15 cellular contexts compared by ENCODE assay signal in genomic region chr18:58201728-58202405, GRCh38.
DNase-seq lines count a peak whose midpoint lies in the region; ATAC-seq and TF ChIP-seq lines count a peak whose summit lies in the region.
"Had no signal": no experiment of that assay in that cellular context is flagged by ENCODE, and none has a peak within 500 bp of the region (broad histone marks: within the 10 kb centered on the region; RNA-seq: fewer than 3 reads in every experiment).

No MANE protein-coding gene starts in this region.

- peak; percentile 50 for ATAC-seq in WTC11
- no peak for ATAC-seq in HG02938 (IDR thresholded peaks at IDR 0.05; ENCODE audit: unreplicated experiment)
- ATAC-seq in GM18519 (IDR thresholded peaks at IDR 0.05; ENCODE audit: low FRiP score, unreplicated experiment) = no peak
- ATAC-seq in GM21737 (IDR thresholded peaks at IDR 0.05; ENCODE audit: unreplicated experiment) = no peak
- ATAC-seq in HG02588 (IDR thresholded peaks at IDR 0.05; ENCODE audit: unreplicated experiment) = no peak

- peak overlapping the region; percentile 37 to 44 for H3K27ac ChIP-seq in right atrium auricular region
- H3K27ac ChIP-seq: ovary had no signal

- H3K36me3 Mint-ChIP-seq in WTC11 (no peaks in the 10 kb centered on the region), mesothelial cell of epicardium (no peaks in the 10 kb centered on the region)

- H3K27ac Mint-ChIP-seq in WTC11 (peak overlapping the region; percentile 46), mesothelial cell of epicardium (peak overlapping the region; percentile 64)
- H3K27ac Mint-ChIP-seq: activated CD4-positive, alpha-beta T cell treated with anti-CD3 and anti-CD28 coated beads, Interleukin-2, amount 10 ng/mL, durations not matched to agents 24 days and 14 days had no signal

- peaks cover 0 to 23% of the 10 kb centered on the region in 2 donors for H3K4me1 ChIP-seq in right atrium auricular region

- no peaks in the 10 kb centered on the region for H3K9me3 Mint-ChIP-seq in WTC11
- H3K9me3 Mint-ChIP-seq in mesothelial cell of epicardium = no peaks in the 10 kb centered on the region
- H3K9me3 Mint-ChIP-seq: activated CD4-positive, alpha-beta T cell treated with anti-CD3 and anti-CD28 coated beads, Interleukin-2, amount 10 ng/mL, durations not matched to agents 24 days and 14 days had no signal

- no peak overlapping the region for H3K4me3 ChIP-seq in right atrium auricular region
- H3K4me3 ChIP-seq: ovary had no signal

- H3K4me1 Mint-ChIP-seq in WTC11 (peaks cover 56% of the 10 kb centered on the region), mesothelial cell of epicardium (peaks cover 24% of the 10 kb centered on the region)
- H3K4me1 Mint-ChIP-seq: activated CD4-positive, alpha-beta T cell treated with anti-CD3 and anti-CD28 coated beads, Interleukin-2, amount 10 ng/mL, durations not matched to agents 24 days and 14 days had no signal

- H3K36me3 ChIP-seq in right atrium auricular region = no peaks in the 10 kb centered on the region
- H3K36me3 ChIP-seq: ovary had no signal

- intact Hi-C loops in cardiac septum (cut with DNase I) = no loop called here

- CTCF ChIA-PET in WTC11 (lab: Charles Lee) = interaction anchor here (0.6 to 1.3 kb wide), 4 partner anchors 8 to 562 kb away, joined by 3 to 4 read pairs (median 3); no protein-coding TSS in a partner anchor

- H3K4me3 Mint-ChIP-seq in WTC11 (no peak overlapping the region), mesothelial cell of epicardium (no peak overlapping the region)
- H3K4me3 Mint-ChIP-seq: activated CD4-positive, alpha-beta T cell treated with anti-CD3 and anti-CD28 coated beads, Interleukin-2, amount 10 ng/mL, durations not matched to agents 24 days and 14 days had no signal

- POLR2A ChIA-PET in WTC11 (lab: Charles Lee) = interaction anchor here (1.0 kb wide), 1 partner anchor 22 kb away, joined by 3 read pairs; no protein-coding TSS in a partner anchor

- H3K9me3 ChIP-seq in right atrium auricular region = no peaks in the 10 kb centered on the region
- H3K9me3 ChIP-seq: ovary had no signal

- no peaks in the 10 kb centered on the region for H3K27me3 ChIP-seq in right atrium auricular region
- H3K27me3 ChIP-seq: ovary had no signal

- H3K27me3 Mint-ChIP-seq in WTC11 (ENCODE audit: low read depth) (no peaks in the 10 kb centered on the region), mesothelial cell of epicardium (ENCODE audit: low read depth) (no peaks in the 10 kb centered on the region)

- TF ChIP-seq CTCF in right atrium auricular region (IDR thresholded peaks at IDR 0.05) (no peak), WTC11 (IDR thresholded peaks at IDR 0.05) (no peak), mesothelial cell of epicardium (IDR thresholded peaks at IDR 0.05; ENCODE audit: unreplicated experiment) (no peak)

- no peak for DNase-seq in right atrium auricular region (ENCODE audit: low spot score)
- DNase-seq in cardiac septum (ENCODE audit: low spot score) = no peak
- DNase-seq in WTC11 (ENCODE audit: low spot score) = no peak
- DNase-seq in mesothelial cell of epicardium (ENCODE audit: low spot score in 2 of 2, unreplicated experiment in 2 of 2) = no peak
- DNase-seq: activated CD4-positive, alpha-beta T cell treated with anti-CD3 and anti-CD28 coated beads, Interleukin-2, amount 10 ng/mL, durations not matched to agents 24 days and 14 days; AML-193; KBM-7; mesenchymal stem cell; NCI-H82; ovary; T1000 had no signal

TF ChIP-seq in WTC11, 78 proteins besides CTCF, POLR2A, EP300 and RAD21:
- no peak for TF ChIP-seq ZBTB21 (CRISPR knock-in tag; IDR thresholded peaks at IDR 0.05; ENCODE audit: borderline replicate concordance)
- TF ChIP-seq, protein P1, sequence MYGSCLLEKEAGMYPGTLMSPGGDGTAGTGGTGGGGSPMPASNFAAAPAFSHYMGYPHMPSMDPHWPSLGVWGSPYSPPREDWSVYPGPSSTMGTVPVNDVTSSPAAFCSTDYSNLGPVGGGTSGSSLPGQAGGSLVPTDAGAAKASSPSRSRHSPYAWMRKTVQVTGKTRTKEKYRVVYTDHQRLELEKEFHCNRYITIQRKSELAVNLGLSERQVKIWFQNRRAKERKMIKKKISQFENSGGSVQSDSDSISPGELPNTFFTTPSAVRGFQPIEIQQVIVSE (CRISPR knock-in tag; IDR thresholded peaks at IDR 0.05; ENCODE audit: borderline replicate concordance) = no peak
- TF ChIP-seq, protein P2, sequence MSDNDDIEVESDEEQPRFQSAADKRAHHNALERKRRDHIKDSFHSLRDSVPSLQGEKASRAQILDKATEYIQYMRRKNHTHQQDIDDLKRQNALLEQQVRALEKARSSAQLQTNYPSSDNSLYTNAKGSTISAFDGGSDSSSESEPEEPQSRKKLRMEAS (CRISPR knock-in tag; IDR thresholded peaks at IDR 0.05) = no peak
- TF ChIP-seq, protein P3, sequence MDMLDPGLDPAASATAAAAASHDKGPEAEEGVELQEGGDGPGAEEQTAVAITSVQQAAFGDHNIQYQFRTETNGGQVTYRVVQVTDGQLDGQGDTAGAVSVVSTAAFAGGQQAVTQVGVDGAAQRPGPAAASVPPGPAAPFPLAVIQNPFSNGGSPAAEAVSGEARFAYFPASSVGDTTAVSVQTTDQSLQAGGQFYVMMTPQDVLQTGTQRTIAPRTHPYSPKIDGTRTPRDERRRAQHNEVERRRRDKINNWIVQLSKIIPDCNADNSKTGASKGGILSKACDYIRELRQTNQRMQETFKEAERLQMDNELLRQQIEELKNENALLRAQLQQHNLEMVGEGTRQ (CRISPR knock-in tag; IDR thresholded peaks at IDR 0.05) = no peak
- no peak for TF ChIP-seq TCF7 (CRISPR knock-in tag; IDR thresholded peaks at IDR 0.05; ENCODE audit: low read depth)
TF ChIP-seq in WTC11: peak in this region for 0.
